ENCODE assay signal across 8 cellular contexts in the genomic region with DNA sequence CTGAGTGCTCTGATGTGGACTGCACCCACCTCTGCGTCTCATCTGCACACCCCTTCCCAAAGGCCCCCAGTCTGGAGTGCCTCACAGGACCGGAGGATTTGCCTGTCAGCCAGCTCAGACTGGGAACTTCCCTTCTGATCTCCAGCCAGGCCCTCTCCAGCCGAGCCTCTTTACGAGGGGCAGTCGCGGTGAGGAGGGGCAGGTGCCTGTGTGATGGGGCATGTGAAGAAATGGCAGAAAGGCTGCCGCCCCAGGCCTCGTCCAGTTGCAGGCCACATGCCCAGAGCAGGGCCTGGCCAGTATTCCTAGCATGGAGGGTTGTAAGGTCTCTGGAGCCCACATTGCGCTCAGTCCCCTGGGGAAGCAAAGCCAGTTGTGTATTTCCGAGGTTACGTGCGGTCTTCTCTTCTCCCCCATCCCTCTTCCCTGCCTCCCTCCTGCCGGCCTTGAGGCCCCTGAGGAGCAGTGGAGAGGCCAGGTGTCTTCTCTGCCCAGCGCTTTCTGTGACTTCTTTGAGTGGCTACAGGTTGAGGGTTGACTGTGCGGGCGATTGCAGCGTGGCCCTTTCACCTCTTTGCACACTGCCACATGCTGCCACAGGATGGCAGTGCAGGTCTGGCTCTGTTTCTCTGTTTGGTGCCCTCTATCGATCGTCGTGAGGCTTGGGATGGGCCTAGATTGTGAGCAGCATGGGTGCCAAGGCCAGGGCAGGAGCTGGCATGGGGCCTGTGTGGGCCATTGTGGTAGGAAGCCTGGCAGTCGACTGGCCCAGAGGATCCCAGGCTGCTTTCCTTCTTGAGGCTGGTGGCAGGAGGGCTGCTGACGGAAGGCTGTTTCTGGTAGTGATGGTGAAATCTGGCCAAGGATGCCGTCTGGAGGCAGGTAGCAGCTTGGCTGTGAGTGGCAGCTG.
A peak's percentile ranks its signal among the peaks of the same experiment; 100 is the strongest.
DNase-seq lines count a peak whose midpoint lies in the region; ATAC-seq and TF ChIP-seq lines count a peak whose summit lies in the region.

No MANE protein-coding gene starts in this region.

- H3K4me1 ChIP-seq in MM.1S (ENCODE audit: low read length): peaks cover 58% of the 10 kb centered on the region

- H3K9ac ChIP-seq in MM.1S (ENCODE audit: low read length): no peak overlapping the region

- TF ChIP-seq POLR2A in GM18505 (IDR thresholded peaks at IDR 0.05; ENCODE audit: borderline replicate concordance, extremely low read depth, insufficient read depth, insufficient read length): no peak

- H3K9me2 ChIP-seq in MM.1S (replicated peaks; ENCODE audit: insufficient read depth, low read length): no peaks in the 10 kb centered on the region

- ATAC-seq in GM18505 (IDR thresholded peaks at IDR 0.05; ENCODE audit: unreplicated experiment): peak; percentile 43

- peaks cover 19% of the 10 kb centered on the region; the same call in 1 of the 2 replicates for H3K36me3 ChIP-seq in MM.1S (replicated peaks; ENCODE audit: insufficient read depth, low read length)

- no peak overlapping the region for H2AFZ ChIP-seq in MM.1S (ENCODE audit: low read length)

- peaks cover 100% of the 10 kb centered on the region for H3K79me2 ChIP-seq in MM.1S (ENCODE audit: low read length)

- no peak overlapping the region for H3K27ac ChIP-seq in MM.1S (ENCODE audit: low read length)

- no peak for DNase-seq in AG09309 (ENCODE audit: low read depth)
- DNase-seq in MM.1S: peak; percentile 81
- peak; percentile 41 for DNase-seq in T1000 (lab: John Stamatoyannopoulos, UW)
- no peak for DNase-seq in astrocyte of the cerebellum (ENCODE audit: low read depth)
- peak; percentile 66 for DNase-seq in iPS DF 4.7 (ENCODE audit: extremely low read depth, low spot score)
- peak; percentile 64 for DNase-seq in stimulated activated CD4-positive, alpha-beta T cell treated with anti-CD3 and anti-CD28 coated beads, Interleukin-12 subunit alpha, Interleukin-12 subunit beta, amount 100 ng/mL, for 4 hours
- no peak for DNase-seq in GOT3 (lab: John Stamatoyannopoulos, UW)

- no peaks in the 10 kb centered on the region for H3K9me3 ChIP-seq in MM.1S (replicated peaks; ENCODE audit: insufficient read depth, low read length)

- in situ Hi-C loops in astrocyte of the cerebellum (cut with HindIII; ENCODE audit: low sequenced_read_pairs): no loop called here

- peaks cover 18% of the 10 kb centered on the region; the same call in 1 of the 2 replicates for H4K20me1 ChIP-seq in MM.1S (ENCODE audit: insufficient read depth, low read length)

- no peak overlapping the region for H3K4me2 ChIP-seq in MM.1S (ENCODE audit: low read depth, low read length)

- peak; percentile 99 for TF ChIP-seq CTCF in AG09309 (IDR thresholded peaks at IDR 0.05; ENCODE audit: control insufficient read depth, insufficient read depth, low read depth, low read length, missing control alignments)
- TF ChIP-seq CTCF in MM.1S (IDR thresholded peaks at IDR 0.05; ENCODE audit: low read length): peak; percentile 100
- TF ChIP-seq CTCF in astrocyte of the cerebellum (IDR thresholded peaks at IDR 0.05; ENCODE audit: low read depth, low read length, missing control alignments): peak; percentile 98

- no peak overlapping the region for H3K4me3 ChIP-seq in AG09309 (ENCODE audit: control insufficient read depth, low read depth, low read length)
- H3K4me3 ChIP-seq in MM.1S (ENCODE audit: low read length): no peak overlapping the region
- H3K4me3 ChIP-seq in astrocyte of the cerebellum (ENCODE audit: low read depth, low read length): no peak overlapping the region

- H3F3A ChIP-seq in MM.1S (ENCODE audit: insufficient read depth, low read length): peaks cover 35% of the 10 kb centered on the region

- H3K27me3 ChIP-seq in MM.1S (replicated peaks; ENCODE audit: insufficient read depth, low read length): no peaks in the 10 kb centered on the region

Comparison
In these comparisons a context has a peak if more than half of its experiments do, and no peak if none do; other contexts are left out.
1. DNase-seq: peak in MM.1S (single experiment), T1000 (single experiment), iPS DF 4.7 (single experiment) and stimulated activated CD4-positive, alpha-beta T cell treated with anti-CD3 and anti-CD28 coated beads, Interleukin-12 subunit alpha, Interleukin-12 subunit beta, amount 100 ng/mL, for 4 hours (single experiment); none in AG09309 (single experiment), astrocyte of the cerebellum (single experiment) and GOT3 (single experiment).
2. Peak in every context shown above with its lines, with median percentiles within 50 percentile points of each other: CTCF ChIP-seq.